9 cellular contexts compared by ENCODE assay signal in genomic region chr10:30510932-30511700, GRCh38.
DNase-seq lines count a peak whose midpoint lies in the region; ATAC-seq and TF ChIP-seq lines count a peak whose summit lies in the region.
"Had no signal": no experiment of that assay in that cellular context is flagged by ENCODE, and none has a peak within 500 bp of the region (broad histone marks: within the 10 kb centered on the region; RNA-seq: fewer than 3 reads in every experiment).

No MANE protein-coding gene starts in this region.

- H3K4me2 ChIP-seq in OCI-LY7 (ENCODE audit: low read length) = no peak overlapping the region

- TF ChIP-seq CTCF in OCI-LY7 (conservative IDR thresholded peaks at IDR 0.05; ENCODE audit: low read length) = no peak

- H3K4me3 ChIP-seq in muscle layer of duodenum (ENCODE audit: low read depth in 1 of 2, low read length in 2 of 2) = no peak overlapping the region
- H3K4me3 ChIP-seq in OCI-LY7 (ENCODE audit: low read depth, low read length, poor library complexity, severe bottlenecking) = no peak overlapping the region

- no TSS peak for BruUV-seq in OCI-LY7 (replicated peaks; lab: Mats Ljungman, UMichigan)

- no peaks in the 10 kb centered on the region for H3K36me3 ChIP-seq in muscle layer of duodenum (ENCODE audit: control insufficient read depth in 1 of 2, insufficient read depth in 2 of 2, low read length in 2 of 2)
- no peaks in the 10 kb centered on the region for H3K36me3 ChIP-seq in OCI-LY7 (ENCODE audit: insufficient read depth, low read length)

- intact Hi-C loops in OCI-LY7 (cut with micrococcal nuclease; ENCODE audit: unreplicated experiment) = no loop called here

- POLR2A ChIA-PET in OCI-LY7 (lab: Charles Lee) = interaction anchor here (0.9 to 1.4 kb wide), 2 partner anchors 10 to 17 kb away, joined by 6 read pairs; no protein-coding TSS in a partner anchor

- H2AFZ ChIP-seq in OCI-LY7 (ENCODE audit: low read length) = no peak overlapping the region

- H3K4me1 ChIP-seq in muscle layer of duodenum (ENCODE audit: control insufficient read depth in 1 of 2, insufficient read depth in 2 of 2, low read length in 2 of 2) (no peaks in the 10 kb centered on the region), OCI-LY7 (ENCODE audit: insufficient read depth, low read length, poor library complexity, severe bottlenecking) (no peaks in the 10 kb centered on the region)

- no peaks in the 10 kb centered on the region for H4K20me1 ChIP-seq in OCI-LY7 (ENCODE audit: insufficient read depth, low read length)

- DNase-seq in activated effector memory CD4-positive, alpha-beta T cell treated with anti-CD3 and anti-CD28 coated beads, Interleukin-2, amount 50 U/mL, for 16 hours = no peak
- DNase-seq in OCI-LY7 (ENCODE audit: low spot score) (no peak), AG20443 (ENCODE audit: low spot score) (no peak), left lobe of liver (ENCODE audit: low spot score) (no peak)
- DNase-seq: NCI-H510A had no signal

- no peaks in the 10 kb centered on the region for H3K27me3 ChIP-seq in muscle layer of duodenum (ENCODE audit: low read depth, low read length)

- H3K9me2 ChIP-seq in OCI-LY7 (ENCODE audit: insufficient read depth, low read length) = no peaks in the 10 kb centered on the region

- CTCF ChIA-PET in OCI-LY7 (lab: Charles Lee; ENCODE audit: unreplicated experiment) = no interaction called here

- H3K9me3 ChIP-seq in muscle layer of duodenum (ENCODE audit: control insufficient read depth in 1 of 2, low read length in 2 of 2) (no peaks in the 10 kb centered on the region), OCI-LY7 (ENCODE audit: low read length) (no peaks in the 10 kb centered on the region)

- ATAC-seq in GM18511 (IDR thresholded peaks at IDR 0.05; ENCODE audit: unreplicated experiment) (peak; percentile 59), GM21723 (IDR thresholded peaks at IDR 0.05; ENCODE audit: unreplicated experiment) (peak; percentile 45), HG03469 (IDR thresholded peaks at IDR 0.05; ENCODE audit: unreplicated experiment) (peak; percentile 31), left lobe of liver (no peak)

- H3K27ac ChIP-seq in muscle layer of duodenum (ENCODE audit: low read length) (peak overlapping the region; percentile 42), OCI-LY7 (ENCODE audit: low read depth, low read length, poor library complexity, severe bottlenecking) (no peak overlapping the region)

- H3K79me2 ChIP-seq in OCI-LY7 (ENCODE audit: insufficient read depth, low read depth, low read length) = no peaks in the 10 kb centered on the region
